ENCODE assay signal across 8 cellular contexts in the genomic region with DNA sequence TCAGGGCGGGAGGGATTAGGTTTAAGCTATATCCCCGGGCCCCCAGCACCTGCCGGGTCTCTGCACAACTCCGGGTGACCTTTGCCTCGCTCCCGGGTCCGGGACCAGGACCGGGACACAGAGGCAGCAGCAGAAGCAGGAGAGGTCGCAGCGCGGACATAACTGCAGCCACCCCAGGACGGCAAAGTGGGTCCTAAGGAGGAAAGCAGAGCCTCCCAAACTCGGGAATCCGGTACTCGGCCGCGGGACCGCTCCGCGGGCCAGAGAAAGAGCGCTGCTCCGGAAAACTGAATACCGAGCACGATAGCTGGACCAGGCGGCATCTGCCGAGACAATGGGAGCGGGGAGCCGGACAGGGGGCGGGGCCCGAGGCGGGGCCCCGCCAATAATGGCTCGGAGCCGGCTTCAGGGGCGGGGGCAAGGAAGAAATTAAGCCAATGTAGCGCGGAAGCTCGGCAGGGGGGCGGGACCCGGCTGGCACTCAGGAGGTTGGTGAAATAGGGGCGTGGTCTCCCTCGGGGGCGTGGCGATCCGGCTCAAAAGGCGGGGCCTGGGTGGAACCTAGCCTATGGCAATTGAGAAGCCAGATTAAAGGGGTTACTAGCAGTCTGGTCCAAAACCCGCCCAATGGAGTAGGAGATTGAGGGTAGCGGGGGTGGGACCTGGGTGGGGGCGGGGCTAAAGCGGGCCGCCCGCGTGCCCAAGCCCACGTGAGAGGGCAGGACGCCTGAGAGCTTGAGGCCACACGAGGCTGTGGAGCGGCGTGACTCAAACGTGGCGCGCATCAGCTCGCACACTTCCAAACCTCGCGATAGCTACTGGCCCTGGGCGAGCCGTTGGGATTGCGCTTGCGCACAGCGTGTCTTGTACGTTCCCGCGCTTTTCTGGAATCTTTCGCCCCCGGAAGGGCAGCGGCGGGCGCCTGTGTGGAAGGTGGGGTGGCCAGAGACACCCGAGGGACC. TPM values are rescaled to one million over a fixed set of nuclear protein-coding genes. Genes with fewer than 3 reads are reported as not detected.
DNase-seq lines count a peak whose midpoint lies in the region; ATAC-seq, FAIRE-seq and TF ChIP-seq lines count a peak whose summit lies in the region.

A gene with protein sequence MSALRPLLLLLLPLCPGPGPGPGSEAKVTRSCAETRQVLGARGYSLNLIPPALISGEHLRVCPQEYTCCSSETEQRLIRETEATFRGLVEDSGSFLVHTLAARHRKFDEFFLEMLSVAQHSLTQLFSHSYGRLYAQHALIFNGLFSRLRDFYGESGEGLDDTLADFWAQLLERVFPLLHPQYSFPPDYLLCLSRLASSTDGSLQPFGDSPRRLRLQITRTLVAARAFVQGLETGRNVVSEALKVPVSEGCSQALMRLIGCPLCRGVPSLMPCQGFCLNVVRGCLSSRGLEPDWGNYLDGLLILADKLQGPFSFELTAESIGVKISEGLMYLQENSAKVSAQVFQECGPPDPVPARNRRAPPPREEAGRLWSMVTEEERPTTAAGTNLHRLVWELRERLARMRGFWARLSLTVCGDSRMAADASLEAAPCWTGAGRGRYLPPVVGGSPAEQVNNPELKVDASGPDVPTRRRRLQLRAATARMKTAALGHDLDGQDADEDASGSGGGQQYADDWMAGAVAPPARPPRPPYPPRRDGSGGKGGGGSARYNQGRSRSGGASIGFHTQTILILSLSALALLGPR (minus strand): TSS at position 342 of the 962 bp plus-strand sequence. CDS start 182 bp downstream, at position 160.
A gene with protein sequence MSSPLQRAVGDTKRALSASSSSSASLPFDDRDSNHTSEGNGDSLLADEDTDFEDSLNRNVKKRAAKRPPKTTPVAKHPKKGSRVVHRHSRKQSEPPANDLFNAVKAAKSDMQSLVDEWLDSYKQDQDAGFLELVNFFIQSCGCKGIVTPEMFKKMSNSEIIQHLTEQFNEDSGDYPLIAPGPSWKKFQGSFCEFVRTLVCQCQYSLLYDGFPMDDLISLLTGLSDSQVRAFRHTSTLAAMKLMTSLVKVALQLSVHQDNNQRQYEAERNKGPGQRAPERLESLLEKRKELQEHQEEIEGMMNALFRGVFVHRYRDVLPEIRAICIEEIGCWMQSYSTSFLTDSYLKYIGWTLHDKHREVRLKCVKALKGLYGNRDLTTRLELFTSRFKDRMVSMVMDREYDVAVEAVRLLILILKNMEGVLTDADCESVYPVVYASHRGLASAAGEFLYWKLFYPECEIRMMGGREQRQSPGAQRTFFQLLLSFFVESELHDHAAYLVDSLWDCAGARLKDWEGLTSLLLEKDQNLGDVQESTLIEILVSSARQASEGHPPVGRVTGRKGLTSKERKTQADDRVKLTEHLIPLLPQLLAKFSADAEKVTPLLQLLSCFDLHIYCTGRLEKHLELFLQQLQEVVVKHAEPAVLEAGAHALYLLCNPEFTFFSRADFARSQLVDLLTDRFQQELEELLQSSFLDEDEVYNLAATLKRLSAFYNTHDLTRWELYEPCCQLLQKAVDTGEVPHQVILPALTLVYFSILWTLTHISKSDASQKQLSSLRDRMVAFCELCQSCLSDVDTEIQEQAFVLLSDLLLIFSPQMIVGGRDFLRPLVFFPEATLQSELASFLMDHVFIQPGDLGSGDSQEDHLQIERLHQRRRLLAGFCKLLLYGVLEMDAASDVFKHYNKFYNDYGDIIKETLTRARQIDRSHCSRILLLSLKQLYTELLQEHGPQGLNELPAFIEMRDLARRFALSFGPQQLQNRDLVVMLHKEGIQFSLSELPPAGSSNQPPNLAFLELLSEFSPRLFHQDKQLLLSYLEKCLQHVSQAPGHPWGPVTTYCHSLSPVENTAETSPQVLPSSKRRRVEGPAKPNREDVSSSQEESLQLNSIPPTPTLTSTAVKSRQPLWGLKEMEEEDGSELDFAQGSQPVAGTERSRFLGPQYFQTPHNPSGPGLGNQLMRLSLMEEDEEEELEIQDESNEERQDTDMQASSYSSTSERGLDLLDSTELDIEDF (plus strand): TSS at position 879 of the 962 bp plus-strand sequence. CDS start 2,639 bp downstream, outside the sequence.

- H3K9me3 ChIP-seq in Caco-2 (no peaks in the 10 kb centered on the region), endothelial cell of umbilical vein (replicated peaks; ENCODE audit: control insufficient read depth, insufficient read depth, low read length) (no peaks in the 10 kb centered on the region)

- H3K4me2 ChIP-seq in endothelial cell of umbilical vein (ENCODE audit: insufficient read depth, low read length) = peak within 1 kb of the TSS; percentile 89

- dilution Hi-C loops in endothelial cell of umbilical vein (cut with MboI; ENCODE audit: extremely low pct_ligation_motif_present, low sequenced_read_pairs) = no loop called here

- no peaks in the 10 kb centered on the region for H3K9me3 Mint-ChIP-seq in Caco-2 (ENCODE audit: unreplicated experiment)
- no peaks in the 10 kb centered on the region for H3K9me3 Mint-ChIP-seq in activated CD8-positive, alpha-beta memory T cell treated with anti-CD3 and anti-CD28 coated beads, Interleukin-2, amount 10 ng/mL, durations not matched to agents 7 days and 5 days (ENCODE audit: low read depth)

- no peak within 1 kb of the TSS for H3K27ac Mint-ChIP-seq in Caco-2 (ENCODE audit: unreplicated experiment)
- peak within 1 kb of the TSS; percentile 37 for H3K27ac Mint-ChIP-seq in activated CD8-positive, alpha-beta memory T cell treated with anti-CD3 and anti-CD28 coated beads, Interleukin-2, amount 10 ng/mL, durations not matched to agents 7 days and 5 days

- H3K4me1 Mint-ChIP-seq in Caco-2 (ENCODE audit: low read depth, unreplicated experiment) = peaks cover 13% of the 10 kb centered on the region
- peaks cover 33% of the 10 kb centered on the region for H3K4me1 Mint-ChIP-seq in activated CD8-positive, alpha-beta memory T cell treated with anti-CD3 and anti-CD28 coated beads, Interleukin-2, amount 10 ng/mL, durations not matched to agents 7 days and 5 days

- H3K4me3 ChIP-seq in Caco-2 (ENCODE audit: low read depth, low read length) (peak within 1 kb of the TSS; percentile 41), endothelial cell of umbilical vein (replicated peaks in 1 of 3; ENCODE audit: insufficient read depth in 1 of 3, low read depth in 1 of 3, low read length in 3 of 3) (peak within 1 kb of the TSS; percentile 76 to 99 (median 91))

- DNase-seq in Caco-2 = peak; percentile 98 to 99
- peak; percentile 82 for DNase-seq in HTR-8/SVneo (ENCODE audit: insufficient read length, low spot score)
- peak; percentile 94 for DNase-seq in NOMO-1 treated with dmso at 0.1 percent for 144 hours (lab: John Stamatoyannopoulos, UW; ENCODE audit: unreplicated experiment)
- peak; percentile 98 for DNase-seq in activated CD8-positive, alpha-beta memory T cell treated with anti-CD3 and anti-CD28 coated beads, Interleukin-2, amount 10 ng/mL, durations not matched to agents 7 days and 5 days
- DNase-seq in endothelial cell of umbilical vein (ENCODE audit: low read depth, low spot score) = peak; percentile 99
- peak; percentile 95 for DNase-seq in midbrain (lab: John Stamatoyannopoulos, UW)
- DNase-seq in stimulated activated CD8-positive, alpha-beta memory T cell treated with anti-CD3 and anti-CD28 coated beads, Interleukin-15, amount 100 ng/mL, for 4 hours (ENCODE audit: low read depth in 2 of 2) = peak; percentile 94

- CTCF ChIA-PET in Caco-2 (lab: Charles Lee) (interaction anchor here (0.6 to 1.0 kb wide), 5 partner anchors 12 to 529 kb away, joined by 3 to 4 read pairs (median 3); a partner anchor contains a TSS), endothelial cell of umbilical vein (lab: Charles Lee) (interaction anchor here (0.7 to 1.9 kb wide), 4 partner anchors 11 to 14 kb away, joined by 3 to 17 read pairs (median 6); a partner anchor contains a TSS)
- CTCF ChIA-PET in activated CD8-positive, alpha-beta memory T cell treated with anti-CD3 and anti-CD28 coated beads, Interleukin-2, amount 10 ng/mL, durations not matched to agents 7 days and 5 days (lab: Charles Lee) = interaction anchor here (0.6 to 3.6 kb wide), 11 partner anchors 9 to 78 kb away, joined by 3 to 11 read pairs (median 3); a partner anchor contains a TSS

- TF ChIP-seq CTCF in Caco-2 (IDR thresholded peaks at IDR 0.05; ENCODE audit: insufficient read depth in 1 of 2, low read depth in 1 of 2, low read length in 1 of 2, severe bottlenecking in 1 of 2, unreplicated experiment in 1 of 2) (no peak), endothelial cell of umbilical vein (IDR thresholded peaks at IDR 0.05; ENCODE audit: extremely low read depth in 1 of 2, insufficient read depth in 1 of 2, low read depth in 1 of 2, low read length in 2 of 2) (no peak)

- BruUV-seq in Caco-2 (replicated peaks; lab: Mats Ljungman, UMichigan) = no TSS peak
- BruUV-seq in endothelial cell of umbilical vein (replicated peaks; lab: Mats Ljungman, UMichigan) = no TSS peak

- peaks cover 7% of the 10 kb centered on the region for H3K36me3 Mint-ChIP-seq in Caco-2 (ENCODE audit: insufficient read depth, unreplicated experiment)
- H3K36me3 Mint-ChIP-seq in activated CD8-positive, alpha-beta memory T cell treated with anti-CD3 and anti-CD28 coated beads, Interleukin-2, amount 10 ng/mL, durations not matched to agents 7 days and 5 days = peaks cover 3% of the 10 kb centered on the region

- no peaks in the 10 kb centered on the region for H3K9me1 ChIP-seq in endothelial cell of umbilical vein (replicated peaks; ENCODE audit: control insufficient read depth, extremely low read depth, insufficient read depth, low read length)

- POLR2A ChIA-PET in Caco-2 (lab: Charles Lee) = interaction anchor here (0.6 to 1.2 kb wide), 4 partner anchors 19 to 104 kb away, joined by 3 to 5 read pairs (median 4); a partner anchor contains a TSS
- POLR2A ChIA-PET in endothelial cell of umbilical vein (lab: Charles Lee) = interaction anchor here (0.6 to 0.9 kb wide), 5 partner anchors 11 to 159 kb away, joined by 3 to 5 read pairs (median 3); no protein-coding TSS in a partner anchor

- peak within 1 kb of the TSS; percentile 92 for H3K9ac ChIP-seq in endothelial cell of umbilical vein (replicated peaks; ENCODE audit: extremely low read depth, insufficient read depth, low read length)

- peak within 1 kb of the TSS; percentile 47 for H3K27ac ChIP-seq in endothelial cell of umbilical vein (ENCODE audit: insufficient read depth, low read depth, low read length)

- H3K79me2 ChIP-seq in endothelial cell of umbilical vein (ENCODE audit: control insufficient read depth, insufficient read depth, low read length) = peaks cover 4% of the 10 kb centered on the region

- TF ChIP-seq POLR2A in endothelial cell of umbilical vein (IDR thresholded peaks at IDR 0.05; ENCODE audit: low read depth, low read length) = peak; percentile 85

- no peak for FAIRE-seq in HTR-8/SVneo (lab: Jason Lieb, UNC)
- FAIRE-seq in endothelial cell of umbilical vein (lab: Jason Lieb, UNC) = peak; percentile 99

- H2AFZ ChIP-seq in endothelial cell of umbilical vein (ENCODE audit: low read depth, low read length) = peak within 1 kb of the TSS; percentile 99

- intact Hi-C loops in Caco-2 (cut with micrococcal nuclease; ENCODE audit: unreplicated experiment) (no loop called here), endothelial cell of umbilical vein (cut with micrococcal nuclease) (loop anchor here (1.0 to 2.0 kb wide), 2 partner anchors 19 to 77 kb away; a partner anchor contains a TSS)

- no peaks in the 10 kb centered on the region for H3K36me3 ChIP-seq in Caco-2 (ENCODE audit: control insufficient read depth, insufficient read depth, low read length)
- H3K36me3 ChIP-seq in endothelial cell of umbilical vein (ENCODE audit: control insufficient read depth in 2 of 2, extremely low read depth in 1 of 2, insufficient read depth in 2 of 2, low read length in 2 of 2) = peaks cover 0 to 3% of the 10 kb centered on the region in 2 experiments

- no peaks in the 10 kb centered on the region for H3K27me3 ChIP-seq in Caco-2 (replicated peaks; ENCODE audit: control insufficient read depth, insufficient read depth, low read length)
- peaks cover 2 to 5% of the 10 kb centered on the region in 2 experiments for H3K27me3 ChIP-seq in endothelial cell of umbilical vein (ENCODE audit: control insufficient read depth in 2 of 2, insufficient read depth in 2 of 2, low read length in 2 of 2)

- peaks cover 4% of the 10 kb centered on the region for H3K4me1 ChIP-seq in Caco-2
- H3K4me1 ChIP-seq in endothelial cell of umbilical vein (ENCODE audit: control insufficient read depth, extremely low read depth, insufficient read depth, low read length) = peaks cover 5% of the 10 kb centered on the region

- peak within 1 kb of the TSS; percentile 78 for H3K4me3 Mint-ChIP-seq in Caco-2 (ENCODE audit: unreplicated experiment)
- H3K4me3 Mint-ChIP-seq in activated CD8-positive, alpha-beta memory T cell treated with anti-CD3 and anti-CD28 coated beads, Interleukin-2, amount 10 ng/mL, durations not matched to agents 7 days and 5 days = peak within 1 kb of the TSS; percentile 67

- no peaks in the 10 kb centered on the region for H4K20me1 ChIP-seq in endothelial cell of umbilical vein (replicated peaks; ENCODE audit: control insufficient read depth, extremely low read depth, insufficient read depth, low read length)

- peak; percentile 88 for ATAC-seq in GM21381 (IDR thresholded peaks at IDR 0.05; ENCODE audit: unreplicated experiment)
- ATAC-seq in activated CD8-positive, alpha-beta memory T cell treated with anti-CD3 and anti-CD28 coated beads, Interleukin-2, amount 10 ng/mL, durations not matched to agents 7 days and 5 days = peak; percentile 93

- no peaks in the 10 kb centered on the region for H3K27me3 Mint-ChIP-seq in Caco-2 (ENCODE audit: insufficient read depth, unreplicated experiment)
- peaks cover 26% of the 10 kb centered on the region for H3K27me3 Mint-ChIP-seq in activated CD8-positive, alpha-beta memory T cell treated with anti-CD3 and anti-CD28 coated beads, Interleukin-2, amount 10 ng/mL, durations not matched to agents 7 days and 5 days

RNA-seq across cellular contexts. Expression of the first gene that starts in this region (rescaled TPM):
- total RNA-seq in Caco-2 (2022) = 5.0 and 9.7 TPM in 2 replicates
- 1 to 10 TPM; 2.9 to 6.2 TPM for total RNA-seq in activated CD8-positive, alpha-beta memory T cell treated with anti-CD3 and anti-CD28 coated beads, Interleukin-2, amount 10 ng/mL, durations not matched to agents 7 days and 5 days
- 17.5 and 20.9 TPM in 2 replicates for total RNA-seq in endothelial cell of umbilical vein
- 9.2 and 10.7 TPM in 2 replicates for polyA plus RNA-seq in endothelial cell of umbilical vein
- 2.4 and 4.7 TPM in 2 replicates for polyA plus RNA-seq in endothelial cell of umbilical vein (2011; cell fraction: cytosol; rRNA removed)
- polyA plus RNA-seq in endothelial cell of umbilical vein (2011; cell fraction: nucleus; rRNA removed) = 66.7 and 78.9 TPM in 2 replicates
- polyA plus RNA-seq in endothelial cell of umbilical vein (2012) = 8.5 TPM in 2 replicates
- polyA minus RNA-seq in endothelial cell of umbilical vein = 6.0 and 7.7 TPM in 2 replicates
- polyA minus RNA-seq in endothelial cell of umbilical vein (2011; cell fraction: cytosol; rRNA and poly(A)+ RNA removed) = 0.82 TPM
- 18.7 and 20.9 TPM in 2 replicates for polyA minus RNA-seq in endothelial cell of umbilical vein (2011; cell fraction: nucleus; rRNA and poly(A)+ RNA removed)

RNA-seq across cellular contexts. Expression of the second gene that starts in this region (rescaled TPM):
- 1.3 TPM in 2 replicates for total RNA-seq in Caco-2 (2022)
- 10 to 100 TPM in 1 of 2 experiments, 1 to 10 TPM in 1; 8.1 to 20.2 TPM for total RNA-seq in activated CD8-positive, alpha-beta memory T cell treated with anti-CD3 and anti-CD28 coated beads, Interleukin-2, amount 10 ng/mL, durations not matched to agents 7 days and 5 days
- total RNA-seq in endothelial cell of umbilical vein = 0.55 and 1.4 TPM in 2 replicates
- 0.29 and 0.40 TPM in 2 replicates for polyA plus RNA-seq in endothelial cell of umbilical vein
- polyA plus RNA-seq in endothelial cell of umbilical vein (2011; cell fraction: cytosol; rRNA removed) = 0.16 and 0.22 TPM in 2 replicates
- polyA plus RNA-seq in endothelial cell of umbilical vein (2011; cell fraction: nucleus; rRNA removed) = 2.5 and 2.7 TPM in 2 replicates
- 3.1 TPM in 2 replicates for polyA plus RNA-seq in endothelial cell of umbilical vein (2012)
- polyA minus RNA-seq in endothelial cell of umbilical vein = 0.81 and 2.1 TPM in 2 replicates
- polyA minus RNA-seq in endothelial cell of umbilical vein (2011; cell fraction: cytosol; rRNA and poly(A)+ RNA removed) = not detected
- 1.1 and 1.2 TPM in 2 replicates for polyA minus RNA-seq in endothelial cell of umbilical vein (2011; cell fraction: nucleus; rRNA and poly(A)+ RNA removed)

Comparison
In these comparisons a context has a peak if more than half of its experiments do, and no peak if none do; other contexts are left out.
1. Peak in every context shown above with its lines: DNase-seq, ATAC-seq, H3K4me3 ChIP-seq and H3K27ac ChIP-seq.